In genomic region chr19:40614595-40615411, GRCh38 we compare ENCODE assay signal across 9 cellular contexts. TPM values are rescaled to one million over a fixed set of nuclear protein-coding genes. Genes with fewer than 3 reads are reported as not detected.
DNase-seq lines count a peak whose midpoint lies in the region; ATAC-seq, FAIRE-seq and TF ChIP-seq lines count a peak whose summit lies in the region.
"Had no signal": no experiment of that assay in that cellular context is flagged by ENCODE, and none has a peak within 500 bp of the region (broad histone marks: within the 10 kb centered on the region; RNA-seq: fewer than 3 reads in every experiment).

No MANE protein-coding gene starts in this region.

- H3K4me1 ChIP-seq in heart left ventricle = peaks cover 0 to 42% (median 23%) of the 10 kb centered on the region in 12 donors

- WGBS in heart left ventricle, 4 donors = 13 to 24% (median 21%) methylated on average over 29 of the region's 29 CpGs

- ATAC-seq in heart left ventricle (peak; percentile 66 to 75 (median 72)), sciatic nerve (peak; percentile 70), GM18505 (IDR thresholded peaks at IDR 0.05; ENCODE audit: unreplicated experiment) (no peak)

- H3K27me3 ChIP-seq in heart left ventricle = no peaks in the 10 kb centered on the region

- TF ChIP-seq POLR2A in heart left ventricle (IDR thresholded peaks at IDR 0.05) (peak in 1 of 2 donors; percentile 50), GM18505 (IDR thresholded peaks at IDR 0.05; ENCODE audit: borderline replicate concordance, extremely low read depth, insufficient read depth, insufficient read length) (no peak)

- intact Hi-C loops in heart left ventricle (cut with DNase I) = no loop called here
- intact Hi-C loops in sciatic nerve (cut with DNase I) = loop anchor here (5.0 kb wide), 1 partner anchor 1823 kb away; no protein-coding TSS in a partner anchor

- H3K36me3 ChIP-seq in heart left ventricle = peaks cover 0 to 81% (median 15%) of the 10 kb centered on the region in 9 donors

- DNase-seq in DMS 273 (lab: John Stamatoyannopoulos, UW; ENCODE audit: unreplicated experiment) (peak; percentile 53), DMS 273 treated with DMSO at 0.1 percent for 48 hours (lab: John Stamatoyannopoulos, UW) (no peak), RPMI7951 (ENCODE audit: low read depth) (peak; percentile 96), heart left ventricle (peak; percentile 84 to 92 (median 86)), sciatic nerve (ENCODE audit: low spot score) (peak; percentile 94), urothelium cell line (ENCODE audit: low spot score) (no peak)
- DNase-seq in activated naive CD4-positive, alpha-beta T cell treated with anti-CD3 and anti-CD28 coated beads, Interleukin-2, amount 50 U/mL, for 16 hours = peak; percentile 99

- no peak for TF ChIP-seq CTCF in heart left ventricle (IDR thresholded peaks at IDR 0.05)

- no peaks in the 10 kb centered on the region for H3K9me3 ChIP-seq in heart left ventricle

- H3K27ac ChIP-seq in heart left ventricle = peak overlapping the region; percentile 76 to 96 (median 89)

- H3K4me3 ChIP-seq in heart left ventricle = peak overlapping the region; percentile 23 to 77 (median 60)

- FAIRE-seq in urothelium cell line (lab: Jason Lieb, UNC) = no peak
- FAIRE-seq: A204.1 had no signal

RNA-seq across cellular contexts. Expression of gene LTBP4, which starts 13.6 kb away (rescaled TPM):
- 21.5 and 22.0 TPM in 2 replicates for total RNA-seq in RPMI7951 (2014; rRNA removed; shearing (Covaris generic))
- 100 to 1,000 TPM; 101 to 319 (median 212) TPM for total RNA-seq in heart left ventricle
- 100 to 1,000 TPM in 1 of 2 donors, 10 to 100 TPM in 1; 95.0 to 121 TPM for polyA plus RNA-seq in heart left ventricle
- 1,227 TPM for total RNA-seq in sciatic nerve

RNA-seq across cellular contexts. Expression of gene SHKBP1, which starts 38.1 kb away (rescaled TPM):
- total RNA-seq in RPMI7951 (2014; rRNA removed; shearing (Covaris generic)) = 31.0 and 33.3 TPM in 2 replicates
- total RNA-seq in heart left ventricle (10 to 100 TPM; 16.4 to 52.8 (median 18.4) TPM), sciatic nerve (58.7 TPM)
- polyA plus RNA-seq in heart left ventricle = 10 to 100 TPM; 23.2 to 37.0 TPM

Comparison
In these comparisons a context has a peak if more than half of its experiments do, and no peak if none do; other contexts are left out.
1. DNase-seq: peak in DMS 273 (single experiment), RPMI7951 (single experiment), activated naive CD4-positive, alpha-beta T cell treated with anti-CD3 and anti-CD28 coated beads, Interleukin-2, amount 50 U/mL, for 16 hours (single experiment), heart left ventricle (5 of 5) and sciatic nerve (single experiment); none in DMS 273 treated with DMSO at 0.1 percent for 48 hours (single experiment) and urothelium cell line (single experiment).